31 cellular contexts compared by ENCODE assay signal in genomic region chr6:111248789-111249188, GRCh38.
"Had no signal": no experiment of that assay in that cellular context is flagged by ENCODE, and none has a peak within 500 bp of the region (broad histone marks: within the 10 kb centered on the region; RNA-seq: fewer than 3 reads in every experiment).

No MANE protein-coding gene starts in this region.

- H3K27ac ChIP-seq: ascending aorta, cardiac muscle cell, VCaP had no signal

- H3K36me3 ChIP-seq: ascending aorta, cardiac muscle cell had no signal

- ATAC-seq: activated CD8-positive, alpha-beta T cell treated with anti-CD3 and anti-CD28 coated beads for 36 hours; activated naive CD4-positive, alpha-beta T cell treated with anti-CD3 and anti-CD28 coated beads, Interleukin-2, amount 50 U/mL, for 72 hours; activated T-cell treated with anti-CD3 and anti-CD28 coated beads, Interleukin-2, amount 50 U/mL, for 4 hours; activated T-cell treated with anti-CD3 and anti-CD28 coated beads, Interleukin-2, amount 50 U/mL, for 72 hours; activated T-helper 17 cell treated with anti-CD3 and anti-CD28 coated beads, Interleukin-2, amount 50 U/mL, for 72 hours had no signal

- H3K9me3 ChIP-seq: ascending aorta had no signal

- H3K4me1 ChIP-seq: ascending aorta had no signal

- H3K4me3 ChIP-seq: ascending aorta, cardiac muscle cell had no signal

- DNase-seq: activated B cell treated with CpG ODN at 0.5 μM for 24 hours; activated CD4-positive, alpha-beta memory T cell treated with anti-CD3 and anti-CD28 coated beads for 36 hours; activated CD4-positive, alpha-beta T cell treated with anti-CD3 and anti-CD28 coated beads for 4 hours; activated CD4-positive, alpha-beta T cell treated with anti-CD3 and anti-CD28 coated beads, Interleukin-2, amount 10 ng/mL, durations not matched to agents 24 days and 14 days; activated CD4-positive, alpha-beta T cell treated with anti-CD3 and anti-CD28 coated beads, Interleukin-2, amount 50 U/mL, for 1 hour; activated CD4-positive, alpha-beta T cell treated with anti-CD3 and anti-CD28 coated beads, Interleukin-2, amount 50 U/mL, for 4 hours; activated CD4-positive, CD25-positive, alpha-beta regulatory T cell treated with anti-CD3 and anti-CD28 coated beads, Interleukin-2, amount 50 U/mL, for 72 hours; activated CD8-positive, alpha-beta memory T cell treated with anti-CD3 and anti-CD28 coated beads, Interleukin-2, amount 50 U/mL, for 4 hours; activated CD8-positive, alpha-beta T cell treated with anti-CD3 and anti-CD28 coated beads for 36 hours; activated effector memory CD4-positive, alpha-beta T cell treated with anti-CD3 and anti-CD28 coated beads, Interleukin-2, amount 50 U/mL, for 16 hours; activated gamma-delta T cell treated with Interleukin-2 at 50 U/mL for 16 hours; activated naive CD4-positive, alpha-beta T cell; activated naive CD4-positive, alpha-beta T cell treated with anti-CD3 and anti-CD28 coated beads for 36 hours; activated naive CD4-positive, alpha-beta T cell treated with anti-CD3 and anti-CD28 coated beads, Interleukin-2, amount 50 U/mL, for 16 hours; activated naive CD8-positive, alpha-beta T cell treated with anti-CD3 and anti-CD28 coated beads for 36 hours; activated T-cell treated with anti-CD3 and anti-CD28 coated beads for 4 hours; activated T-cell treated with anti-CD3 and anti-CD28 coated beads, Interleukin-2, amount 50 U/mL, for 1 hour; activated T-cell treated with anti-CD3 and anti-CD28 coated beads, Interleukin-2, amount 50 U/mL, for 4 hours; activated T-cell treated with anti-CD3 and anti-CD28 coated beads, Interleukin-2, amount 50 U/mL, for 72 hours; amygdala; anterior cingulate cortex; caudate nucleus; cerebellar nuclear complex; T-helper 1 cell; T-helper 2 cell; T-helper 9 cell had no signal

- H3K27me3 ChIP-seq: ascending aorta had no signal
